Comparison of ENCODE assay signal across 12 cellular contexts in genomic region chr17:78888911-78889496, GRCh38. TPM values are rescaled to one million over a fixed set of nuclear protein-coding genes. Genes with fewer than 3 reads are reported as not detected.
DNase-seq lines count a peak whose midpoint lies in the region; ATAC-seq, FAIRE-seq and TF ChIP-seq lines count a peak whose summit lies in the region.
"Had no signal": no experiment of that assay in that cellular context is flagged by ENCODE, and none has a peak within 500 bp of the region (broad histone marks: within the 10 kb centered on the region; RNA-seq: fewer than 3 reads in every experiment).

No MANE protein-coding gene starts in this region.

- in situ Hi-C loops in HepG2 (cut with HindIII; ENCODE audit: extremely low pct_ligation_motif_present, low pct_unique_long_range_greater_than_20kb): no loop called here

- H3K27me3 ChIP-seq in HepG2 (ENCODE audit: control insufficient read depth in 1 of 2, insufficient read depth in 2 of 2, low read length in 2 of 2) (no peaks in the 10 kb centered on the region), right lobe of liver (no peaks in the 10 kb centered on the region), muscle layer of duodenum (ENCODE audit: low read depth, low read length) (no peaks in the 10 kb centered on the region)
- H3K27me3 ChIP-seq: brain microvascular endothelial cell, neural progenitor cell had no signal

- FAIRE-seq in HepG2 (lab: Jason Lieb, UNC): peak; percentile 12

- ATAC-seq in HepG2 (no peak), right lobe of liver (no peak), T-cell (replicated peaks in 1 of 4) (no peak), left ventricle myocardium superior (no peak)
- ATAC-seq in activated CD4-positive, CD25-positive, alpha-beta regulatory T cell treated with anti-CD3 and anti-CD28 coated beads, Interleukin-2, amount 50 U/mL, for 24 hours: no peak
- ATAC-seq: stimulated activated effector memory CD8-positive, alpha-beta T cell treated with anti-CD3 and anti-CD28 coated beads, Interleukin-12 subunit alpha, Interleukin-12 subunit beta, amount 100 ng/mL, for 72 hours had no signal

- intact Hi-C loops in HepG2 (cut with micrococcal nuclease; ENCODE audit: unreplicated experiment) (no loop called here), right lobe of liver (cut with DNase I) (no loop called here), left ventricle myocardium superior (cut with micrococcal nuclease) (no loop called here)

- H3K4me1 ChIP-seq in HepG2 (ENCODE audit: insufficient read depth, low read length) (peaks cover 17% of the 10 kb centered on the region), right lobe of liver (peaks cover 0 to 4% (median 0%) of the 10 kb centered on the region in 4 donors), muscle layer of duodenum (ENCODE audit: control insufficient read depth in 1 of 2, insufficient read depth in 2 of 2, low read length in 2 of 2) (peaks cover 16 to 65% of the 10 kb centered on the region in 2 donors)

- H3K27ac ChIP-seq in HepG2 (ENCODE audit: extremely low read length, insufficient read depth, low read length) (no peak overlapping the region), right lobe of liver (no peak overlapping the region), muscle layer of duodenum (ENCODE audit: low read length) (peak overlapping the region; percentile 39)
- H3K27ac ChIP-seq: brain microvascular endothelial cell, neural progenitor cell had no signal

- H3K4me1 Mint-ChIP-seq in T-cell: peaks cover 37 to 40% (median 37%) of the 10 kb centered on the region in 3 donors
- H3K4me1 Mint-ChIP-seq in activated naive CD4-positive, alpha-beta T cell treated with anti-CD3 and anti-CD28 coated beads, Interleukin-2, amount 10 ng/mL, durations not matched to agents 7 days and 5 days: peaks cover 38% of the 10 kb centered on the region

- DNase-seq in HepG2 (ENCODE audit: low spot score) (no peak), right lobe of liver (no peak), T-cell (peak in 2 of 34 experiments; percentile 11 to 27), left ventricle myocardium superior (no peak), DMS114 treated with DMSO at 0.1 percent for 48 hours (lab: John Stamatoyannopoulos, UW; ENCODE audit: unreplicated experiment) (no peak)
- DNase-seq in activated naive CD4-positive, alpha-beta T cell treated with anti-CD3 and anti-CD28 coated beads, Interleukin-2, amount 10 ng/mL, durations not matched to agents 7 days and 5 days: no peak
- DNase-seq: brain microvascular endothelial cell had no signal

- no peak overlapping the region for H3K4me3 ChIP-seq in HepG2 (replicated peaks in 1 of 3; ENCODE audit: insufficient read depth in 1 of 3, low read depth in 2 of 3, low read length in 3 of 3)
- H3K4me3 ChIP-seq in right lobe of liver: no peak overlapping the region
- peak overlapping the region in 1 of 2 donors; percentile 5 for H3K4me3 ChIP-seq in muscle layer of duodenum (ENCODE audit: low read depth in 1 of 2, low read length in 2 of 2)
- H3K4me3 ChIP-seq: neural progenitor cell had no signal

- H3K36me3 ChIP-seq in HepG2 (replicated peaks in 1 of 2; ENCODE audit: control insufficient read depth in 1 of 2, insufficient read depth in 2 of 2, low read length in 2 of 2) (no peaks in the 10 kb centered on the region; a peak in 1 of 5 replicates), right lobe of liver (no peaks in the 10 kb centered on the region), muscle layer of duodenum (ENCODE audit: control insufficient read depth in 1 of 2, insufficient read depth in 2 of 2, low read length in 2 of 2) (no peaks in the 10 kb centered on the region)
- H3K36me3 ChIP-seq: neural progenitor cell had no signal

- H3K4me2 ChIP-seq in HepG2 (ENCODE audit: low read depth, low read length): no peak overlapping the region
- H3K4me2 ChIP-seq: neural progenitor cell had no signal

- no peaks in the 10 kb centered on the region for H3K9me3 Mint-ChIP-seq in T-cell
- no peaks in the 10 kb centered on the region for H3K9me3 Mint-ChIP-seq in activated naive CD4-positive, alpha-beta T cell treated with anti-CD3 and anti-CD28 coated beads, Interleukin-2, amount 10 ng/mL, durations not matched to agents 7 days and 5 days
- H3K9me3 Mint-ChIP-seq: neural progenitor cell; stimulated activated effector memory CD8-positive, alpha-beta T cell treated with anti-CD3 and anti-CD28 coated beads, Interleukin-12 subunit alpha, Interleukin-12 subunit beta, amount 100 ng/mL, for 72 hours had no signal

- 93% methylated on average over 10 of the region's 10 CpGs for WGBS in HepG2 (ENCODE audit: low lambda C conversion rate)
- 70% methylated on average over 7 of the region's 10 CpGs for WGBS in right lobe of liver (ENCODE audit: insufficient coverage, low coverage, low lambda C conversion rate, missing lambda C conversion rate)

- no peak overlapping the region for H2AFZ ChIP-seq in HepG2 (ENCODE audit: low read length)
- H2AFZ ChIP-seq: neural progenitor cell had no signal

- TF ChIP-seq RAD21 in HepG2 (CRISPR knock-in tag; IDR thresholded peaks at IDR 0.05): no peak

- no peak for TF ChIP-seq POLR2A in HepG2 (IDR thresholded peaks at IDR 0.05; ENCODE audit: insufficient read depth in 1 of 2, low read depth in 2 of 2, low read length in 2 of 2)
- TF ChIP-seq POLR2A in right lobe of liver (IDR thresholded peaks at IDR 0.05): no peak

- H3K9ac ChIP-seq in HepG2 (ENCODE audit: insufficient read depth, low read depth, low read length): no peak overlapping the region
- H3K9ac ChIP-seq: neural progenitor cell had no signal

- POLR2A ChIA-PET in HepG2 (lab: Yijun Ruan, JAX) (no interaction called here), T-cell (lab: Charles Lee) (no interaction called here)

- H3K36me3 Mint-ChIP-seq in T-cell: no peaks in the 10 kb centered on the region
- H3K36me3 Mint-ChIP-seq in activated naive CD4-positive, alpha-beta T cell treated with anti-CD3 and anti-CD28 coated beads, Interleukin-2, amount 10 ng/mL, durations not matched to agents 7 days and 5 days: no peaks in the 10 kb centered on the region
- H3K36me3 Mint-ChIP-seq: stimulated activated effector memory CD8-positive, alpha-beta T cell treated with anti-CD3 and anti-CD28 coated beads, Interleukin-12 subunit alpha, Interleukin-12 subunit beta, amount 100 ng/mL, for 72 hours had no signal

- no peak for TF ChIP-seq EP300 in HepG2 (IDR thresholded peaks at IDR 0.05; ENCODE audit: low read depth in 2 of 2, low read length in 2 of 2)
- TF ChIP-seq EP300 in HepG2 (CRISPR knock-in tag; IDR thresholded peaks at IDR 0.05; ENCODE audit: borderline replicate concordance): no peak

- BruUV-seq in HepG2 (replicated peaks; lab: Mats Ljungman, UMichigan): no TSS peak

- no peaks in the 10 kb centered on the region for H3K79me2 ChIP-seq in HepG2 (ENCODE audit: insufficient read depth, low read length)

- no peaks in the 10 kb centered on the region for H3K9me3 ChIP-seq in HepG2 (ENCODE audit: low read length)
- H3K9me3 ChIP-seq in right lobe of liver: no peaks in the 10 kb centered on the region
- H3K9me3 ChIP-seq in muscle layer of duodenum (ENCODE audit: control insufficient read depth in 1 of 2, low read length in 2 of 2): no peaks in the 10 kb centered on the region

- CTCF ChIA-PET in HepG2 (lab: Yijun Ruan, JAX; ENCODE audit: low intra/inter-chr PET ratio, low total read pairs) (no interaction called here), T-cell (lab: Charles Lee) (interaction anchor here in 1 of 2 donors (2.1 kb wide), 1 partner anchor 23 kb away, joined by 5 read pairs; no protein-coding TSS in a partner anchor)
- CTCF ChIA-PET in activated naive CD4-positive, alpha-beta T cell treated with anti-CD3 and anti-CD28 coated beads, Interleukin-2, amount 10 ng/mL, durations not matched to agents 7 days and 5 days (lab: Charles Lee): interaction anchor here (1.0 kb wide), 1 partner anchor 82 kb away, joined by 4 read pairs; no protein-coding TSS in a partner anchor

- no peaks in the 10 kb centered on the region for H4K20me1 ChIP-seq in HepG2 (ENCODE audit: insufficient read depth, low read length)

- H3K27me3 Mint-ChIP-seq in T-cell: no peaks in the 10 kb centered on the region
- H3K27me3 Mint-ChIP-seq in activated naive CD4-positive, alpha-beta T cell treated with anti-CD3 and anti-CD28 coated beads, Interleukin-2, amount 10 ng/mL, durations not matched to agents 7 days and 5 days: peaks cover 70% of the 10 kb centered on the region

- H3K4me3 Mint-ChIP-seq in T-cell: peak overlapping the region in 2 of 3 donors; percentile 19 to 55
- no peak overlapping the region for H3K4me3 Mint-ChIP-seq in activated naive CD4-positive, alpha-beta T cell treated with anti-CD3 and anti-CD28 coated beads, Interleukin-2, amount 10 ng/mL, durations not matched to agents 7 days and 5 days
- H3K4me3 Mint-ChIP-seq: neural progenitor cell had no signal

- H3K27ac Mint-ChIP-seq in T-cell: peak overlapping the region; percentile 81 to 97
- H3K27ac Mint-ChIP-seq in activated naive CD4-positive, alpha-beta T cell treated with anti-CD3 and anti-CD28 coated beads, Interleukin-2, amount 10 ng/mL, durations not matched to agents 7 days and 5 days: no peak overlapping the region
- H3K27ac Mint-ChIP-seq: neural progenitor cell; stimulated activated effector memory CD8-positive, alpha-beta T cell treated with anti-CD3 and anti-CD28 coated beads, Interleukin-12 subunit alpha, Interleukin-12 subunit beta, amount 100 ng/mL, for 72 hours had no signal

- no peak for TF ChIP-seq CTCF in HepG2 (CRISPR knock-in tag; IDR thresholded peaks at IDR 0.05)
- no peak for TF ChIP-seq CTCF in right lobe of liver (IDR thresholded peaks at IDR 0.05)

RNA-seq across cellular contexts. Expression of gene CEP295NL, which starts 14.0 kb away (rescaled TPM):
- total RNA-seq in HepG2 (2016; rRNA removed; fragmentation: Illumina TruSeq; extraction: Trizol): not detected in 2 replicates
- not detected in 2 replicates for total RNA-seq in HepG2 (2016; cell fraction: cytosol; rRNA removed; fragmentation: Illumina TruSeq; extraction: Trizol; ENCODE audit: low read depth)
- 0.06 TPM in 1 of 2 replicates, not detected in the other for total RNA-seq in HepG2 (2016; cell fraction: insoluble cytoplasmic fraction; rRNA removed; fragmentation: Illumina TruSeq; extraction: Trizol)
- not detected in 2 replicates for total RNA-seq in HepG2 (2016; cell fraction: membrane; rRNA removed; fragmentation: Illumina TruSeq; extraction: Trizol)
- total RNA-seq in HepG2 (2016; cell fraction: nucleus; rRNA removed; fragmentation: Illumina TruSeq; extraction: Trizol): not detected in 2 replicates
- not detected in 2 replicates for polyA plus RNA-seq in HepG2 (2011; rRNA removed)
- not detected in 2 replicates for polyA plus RNA-seq in HepG2 (2011; cell fraction: cytosol; rRNA removed)
- polyA plus RNA-seq in HepG2 (2011; cell fraction: nucleus; rRNA removed): 0.14 and 0.31 TPM in 2 replicates
- polyA plus RNA-seq in HepG2 (2012): 0.07 and 0.13 TPM in 2 replicates
- not detected in 2 replicates for polyA plus RNA-seq in HepG2 (2016; cell fraction: cytosol; fragmentation: Illumina TruSeq; extraction: Trizol; ENCODE audit: low read depth)
- not detected in 2 replicates for polyA plus RNA-seq in HepG2 (2016; cell fraction: insoluble cytoplasmic fraction; fragmentation: Illumina TruSeq; extraction: Trizol; ENCODE audit: low read depth)
- polyA plus RNA-seq in HepG2 (2016; cell fraction: membrane; fragmentation: Illumina TruSeq; extraction: Trizol; ENCODE audit: low read depth): not detected in 2 replicates
- polyA plus RNA-seq in HepG2 (2016; cell fraction: nucleus; fragmentation: Illumina TruSeq; extraction: Trizol; ENCODE audit: insufficient read depth, low read depth): not detected in 2 replicates
- 1.2 TPM in 1 of 2 replicates, not detected in the other for polyA minus RNA-seq in HepG2 (2011; rRNA and poly(A)+ RNA removed; ENCODE audit: low replicate concordance)
- not detected in 2 replicates for polyA minus RNA-seq in HepG2 (2011; cell fraction: cytosol; rRNA and poly(A)+ RNA removed)
- polyA minus RNA-seq in HepG2 (2011; cell fraction: nucleus; rRNA and poly(A)+ RNA removed): 1.5 and 1.6 TPM in 2 replicates
- total RNA-seq in right lobe of liver: 1 to 10 TPM in 1 of 6 experiments, under 1 TPM in 5; 0.19 to 1.0 (median 0.53) TPM
- 1 to 10 TPM in 2 of 5 donors, under 1 TPM in 3; 0.28 to 3.1 (median 0.41) TPM for total RNA-seq in T-cell
- total RNA-seq in left ventricle myocardium superior: 0.79 TPM
- total RNA-seq: T-helper 2 cell treated with Interferon-gamma antibody and Interleukin-4, amounts not matched to agents 100 ng/mL and 5 ng/mL, for 36 hours had no signal

RNA-seq across cellular contexts. Expression of gene TIMP2, which starts 36.2 kb away (rescaled TPM):
- total RNA-seq in HepG2 (2016; rRNA removed; fragmentation: Illumina TruSeq; extraction: Trizol) (2.2 and 3.8 TPM in 2 replicates), right lobe of liver (10 to 100 TPM; 18.9 to 36.1 (median 26.7) TPM), T-cell (1 to 10 TPM; 5.1 to 6.7 (median 6.5) TPM), left ventricle myocardium superior (132 TPM)
- total RNA-seq in HepG2 (2016; cell fraction: cytosol; rRNA removed; fragmentation: Illumina TruSeq; extraction: Trizol; ENCODE audit: low read depth): 1.4 and 1.7 TPM in 2 replicates
- 1.7 and 3.9 TPM in 2 replicates for total RNA-seq in HepG2 (2016; cell fraction: insoluble cytoplasmic fraction; rRNA removed; fragmentation: Illumina TruSeq; extraction: Trizol)
- total RNA-seq in HepG2 (2016; cell fraction: membrane; rRNA removed; fragmentation: Illumina TruSeq; extraction: Trizol): 3.3 and 3.4 TPM in 2 replicates
- total RNA-seq in HepG2 (2016; cell fraction: nucleus; rRNA removed; fragmentation: Illumina TruSeq; extraction: Trizol): 6.3 and 8.0 TPM in 2 replicates
- polyA plus RNA-seq in HepG2 (2011; rRNA removed): 8.5 and 11.7 TPM in 2 replicates
- 8.0 and 12.6 TPM in 2 replicates for polyA plus RNA-seq in HepG2 (2011; cell fraction: cytosol; rRNA removed)
- polyA plus RNA-seq in HepG2 (2011; cell fraction: nucleus; rRNA removed): 10.4 and 13.8 TPM in 2 replicates
- polyA plus RNA-seq in HepG2 (2012): 25.0 and 33.2 TPM in 2 replicates
- 3.0 and 3.2 TPM in 2 replicates for polyA plus RNA-seq in HepG2 (2016; cell fraction: cytosol; fragmentation: Illumina TruSeq; extraction: Trizol; ENCODE audit: low read depth)
- polyA plus RNA-seq in HepG2 (2016; cell fraction: insoluble cytoplasmic fraction; fragmentation: Illumina TruSeq; extraction: Trizol; ENCODE audit: low read depth): 3.9 and 5.4 TPM in 2 replicates
- 4.0 and 5.0 TPM in 2 replicates for polyA plus RNA-seq in HepG2 (2016; cell fraction: membrane; fragmentation: Illumina TruSeq; extraction: Trizol; ENCODE audit: low read depth)
- 18.4 and 18.6 TPM in 2 replicates for polyA plus RNA-seq in HepG2 (2016; cell fraction: nucleus; fragmentation: Illumina TruSeq; extraction: Trizol; ENCODE audit: insufficient read depth, low read depth)
- 10.0 and 25.5 TPM in 2 replicates for polyA minus RNA-seq in HepG2 (2011; rRNA and poly(A)+ RNA removed; ENCODE audit: low replicate concordance)
- polyA minus RNA-seq in HepG2 (2011; cell fraction: cytosol; rRNA and poly(A)+ RNA removed): 11.5 and 14.6 TPM in 2 replicates
- polyA minus RNA-seq in HepG2 (2011; cell fraction: nucleus; rRNA and poly(A)+ RNA removed): 4.2 and 6.2 TPM in 2 replicates

RNA-seq across cellular contexts. Expression of gene USP36, which starts 48.4 kb away (rescaled TPM):
- 29.6 and 30.7 TPM in 2 replicates for total RNA-seq in HepG2 (2016; rRNA removed; fragmentation: Illumina TruSeq; extraction: Trizol)
- 17.6 and 21.4 TPM in 2 replicates for total RNA-seq in HepG2 (2016; cell fraction: cytosol; rRNA removed; fragmentation: Illumina TruSeq; extraction: Trizol; ENCODE audit: low read depth)
- 29.5 and 30.6 TPM in 2 replicates for total RNA-seq in HepG2 (2016; cell fraction: insoluble cytoplasmic fraction; rRNA removed; fragmentation: Illumina TruSeq; extraction: Trizol)
- 23.9 and 28.0 TPM in 2 replicates for total RNA-seq in HepG2 (2016; cell fraction: membrane; rRNA removed; fragmentation: Illumina TruSeq; extraction: Trizol)
- total RNA-seq in HepG2 (2016; cell fraction: nucleus; rRNA removed; fragmentation: Illumina TruSeq; extraction: Trizol): 45.6 and 50.9 TPM in 2 replicates
- polyA plus RNA-seq in HepG2 (2011; rRNA removed): 45.9 and 49.4 TPM in 2 replicates
- 22.4 and 27.2 TPM in 2 replicates for polyA plus RNA-seq in HepG2 (2011; cell fraction: cytosol; rRNA removed)
- 148 and 160 TPM in 2 replicates for polyA plus RNA-seq in HepG2 (2011; cell fraction: nucleus; rRNA removed)
- polyA plus RNA-seq in HepG2 (2012): 49.1 and 55.7 TPM in 2 replicates
- 1.6 and 2.3 TPM in 2 replicates for polyA plus RNA-seq in HepG2 (2016; cell fraction: cytosol; fragmentation: Illumina TruSeq; extraction: Trizol; ENCODE audit: low read depth)
- 22.1 and 28.5 TPM in 2 replicates for polyA plus RNA-seq in HepG2 (2016; cell fraction: insoluble cytoplasmic fraction; fragmentation: Illumina TruSeq; extraction: Trizol; ENCODE audit: low read depth)
- polyA plus RNA-seq in HepG2 (2016; cell fraction: membrane; fragmentation: Illumina TruSeq; extraction: Trizol; ENCODE audit: low read depth): 6.8 and 7.2 TPM in 2 replicates
- polyA plus RNA-seq in HepG2 (2016; cell fraction: nucleus; fragmentation: Illumina TruSeq; extraction: Trizol; ENCODE audit: insufficient read depth, low read depth): 90.2 and 93.2 TPM in 2 replicates
- 82.7 and 86.0 TPM in 2 replicates for polyA minus RNA-seq in HepG2 (2011; rRNA and poly(A)+ RNA removed; ENCODE audit: low replicate concordance)
- 18.0 and 21.4 TPM in 2 replicates for polyA minus RNA-seq in HepG2 (2011; cell fraction: cytosol; rRNA and poly(A)+ RNA removed)
- polyA minus RNA-seq in HepG2 (2011; cell fraction: nucleus; rRNA and poly(A)+ RNA removed): 71.6 and 79.7 TPM in 2 replicates
- 10 to 100 TPM; 12.7 to 27.8 (median 18.7) TPM for total RNA-seq in right lobe of liver
- total RNA-seq in T-cell: 100 to 1,000 TPM; 132 to 487 (median 143) TPM
- total RNA-seq in left ventricle myocardium superior: 24.7 TPM
